Comparison of ENCODE assay signal across 9 cellular contexts in the genomic region with DNA sequence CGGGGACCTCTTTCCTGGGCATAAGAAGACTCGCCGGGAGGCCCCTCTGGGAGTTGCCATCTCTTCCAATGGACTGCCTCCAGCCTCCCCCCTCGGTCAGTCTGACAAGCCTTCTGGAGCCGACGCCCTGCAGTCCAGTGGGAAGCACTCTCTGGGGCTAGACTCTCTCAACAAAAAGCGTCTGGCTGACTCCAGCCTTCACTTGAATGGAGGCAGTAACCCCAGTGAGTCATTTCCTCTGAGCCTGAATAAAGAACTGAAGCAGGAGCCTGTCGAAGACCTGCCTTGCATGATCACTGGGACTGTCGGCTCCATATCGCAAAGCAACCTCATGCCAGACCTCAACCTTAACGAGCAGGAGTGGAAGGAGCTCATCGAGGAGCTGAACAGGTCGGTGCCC. TPM values are rescaled to one million over a fixed set of nuclear protein-coding genes. Genes with fewer than 3 reads are reported as not detected.
DNase-seq lines count a peak whose midpoint lies in the region; ATAC-seq, FAIRE-seq and TF ChIP-seq lines count a peak whose summit lies in the region.
"Had no signal": no experiment of that assay in that cellular context is flagged by ENCODE, and none has a peak within 500 bp of the region (broad histone marks: within the 10 kb centered on the region; RNA-seq: fewer than 3 reads in every experiment).

No MANE protein-coding gene starts in this region.

- ATAC-seq in HG02610 (IDR thresholded peaks at IDR 0.05; ENCODE audit: unreplicated experiment): no peak
- ATAC-seq in GM21529 (IDR thresholded peaks at IDR 0.05; ENCODE audit: unreplicated experiment): no peak

- peak; percentile 33; the same call in 1 of the 2 replicates for TF ChIP-seq POLR2A in H54 (IDR thresholded peaks at IDR 0.05; ENCODE audit: low read depth, low read length)

- TF ChIP-seq CTCF in fibroblast of villous mesenchyme (IDR thresholded peaks at IDR 0.05; ENCODE audit: insufficient read depth, low read depth, low read length): no peak

- peak; percentile 86 for DNase-seq in H54 (ENCODE audit: insufficient read length, low spot score)
- DNase-seq in SW480 (ENCODE audit: low spot score): peak; percentile 36
- peak; percentile 87 for DNase-seq in fibroblast of villous mesenchyme (ENCODE audit: low read depth)
- peak; percentile 57 for DNase-seq in skeletal muscle cell (ENCODE audit: low read depth)
- DNase-seq in mesenteric fat pad (ENCODE audit: low spot score): no peak
- no peak for DNase-seq in NK-92 (lab: John Stamatoyannopoulos, UW; ENCODE audit: unreplicated experiment)
- DNase-seq: NCI-H187 treated with DMSO at 0.1 percent for 48 hours had no signal

- H3K4me3 ChIP-seq in fibroblast of villous mesenchyme (ENCODE audit: low read depth, low read length) (no peak overlapping the region), skeletal muscle cell (ENCODE audit: low read depth, low read length) (no peak overlapping the region)

- FAIRE-seq in H54 (lab: Jason Lieb, UNC): no peak

RNA-seq across cellular contexts. Expression of gene LTC4S, which starts 28.4 kb away (rescaled TPM):
- 0.43 TPM in 1 of 2 replicates, not detected in the other for total RNA-seq in fibroblast of villous mesenchyme
- total RNA-seq in mesenteric fat pad: 9.6 TPM

RNA-seq across cellular contexts. Expression of gene MAML1, which starts 32.8 kb away (rescaled TPM):
- total RNA-seq in fibroblast of villous mesenchyme (12.1 and 13.9 TPM in 2 replicates), mesenteric fat pad (20.4 TPM)

RNA-seq across cellular contexts. Expression of gene MGAT4B, which starts 41.3 kb away (rescaled TPM):
- total RNA-seq in fibroblast of villous mesenchyme (83.8 and 102 TPM in 2 replicates), mesenteric fat pad (87.6 TPM)

RNA-seq across cellular contexts. Expression of gene SQSTM1, which starts 55.3 kb away (rescaled TPM):
- total RNA-seq in fibroblast of villous mesenchyme: 752 and 892 TPM in 2 replicates
- total RNA-seq in mesenteric fat pad: 600 TPM

Comparison
In these comparisons a context has a peak if more than half of its experiments do, and no peak if none do; other contexts are left out.
1. DNase-seq: peak in H54 (single experiment), SW480 (single experiment), fibroblast of villous mesenchyme (single experiment) and skeletal muscle cell (single experiment); none in mesenteric fat pad (single experiment) and NK-92 (single experiment).